In the genomic region with DNA sequence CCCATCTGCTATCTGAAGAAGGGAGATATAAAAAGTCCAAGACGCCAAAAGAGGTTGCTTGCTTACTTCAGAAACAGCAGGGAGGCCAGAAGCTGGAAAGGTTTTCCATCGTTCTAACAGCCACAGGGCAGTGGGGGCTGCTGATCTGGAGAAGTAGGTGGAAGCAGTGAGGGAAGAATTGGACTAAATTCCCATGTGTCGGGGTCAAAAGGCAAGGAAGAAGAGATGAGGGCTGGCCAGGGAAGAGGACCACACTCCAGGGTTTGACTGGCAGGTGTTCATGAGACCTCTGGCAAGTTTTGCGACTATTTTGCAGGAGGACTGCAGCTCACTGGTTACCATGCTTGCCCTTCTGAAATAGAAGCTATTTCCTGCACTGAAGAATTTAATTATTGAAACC, we compare ENCODE assay signal across 29 cellular contexts.
"Had no signal": no experiment of that assay in that cellular context is flagged by ENCODE, and none has a peak within 500 bp of the region (broad histone marks: within the 10 kb centered on the region; RNA-seq: fewer than 3 reads in every experiment).

No MANE protein-coding gene starts in this region.

- H3K27ac ChIP-seq: neural progenitor cell, neutrophil, ovary, parathyroid adenoma, psoas muscle, right lobe of liver, sigmoid colon, stomach, thoracic aorta, thyroid gland, transverse colon, upper lobe of right lung, uterus had no signal

- H3K9me3 ChIP-seq: neutrophil, ovary, psoas muscle, right lobe of liver, sigmoid colon, stomach, thoracic aorta, thyroid gland, transverse colon, upper lobe of right lung, uterus had no signal

- H3K27me3 Mint-ChIP-seq: stimulated activated naive B cell treated with anti-CD40 and anti-IgM and Interleukin-4, amounts not matched to agents 10 μg/mL and 1 μg/mL and 100 μg/mL, for 72 hours; stimulated activated naive CD8-positive, alpha-beta T cell treated with anti-CD3 and anti-CD28 coated beads, Interleukin-15, Interleukin-2, amounts not matched to agents 100 ng/mL and 50 ng/mL, for 24 hours had no signal

- H3K4me2 ChIP-seq: neural progenitor cell had no signal

- H3K9ac ChIP-seq: neural progenitor cell, parathyroid adenoma had no signal

- H3K4me1 Mint-ChIP-seq: naive thymus-derived CD4-positive, alpha-beta T cell; natural killer cell; nephron; neural progenitor cell; stimulated activated effector memory CD8-positive, alpha-beta T cell treated with anti-CD3 and anti-CD28 coated beads, Interleukin-12 subunit alpha, Interleukin-12 subunit beta, amount 100 ng/mL, for 72 hours; stimulated activated naive B cell treated with anti-CD40 and anti-IgM and Interleukin-4, amounts not matched to agents 10 μg/mL and 1 μg/mL and 100 μg/mL, for 72 hours had no signal

- H3K4me1 ChIP-seq: neural progenitor cell, psoas muscle, right lobe of liver, sigmoid colon, stomach, thyroid gland, transverse colon, upper lobe of right lung, uterus had no signal

- H3K36me3 Mint-ChIP-seq: naive thymus-derived CD4-positive, alpha-beta T cell; natural killer cell; neural progenitor cell; stimulated activated effector memory CD8-positive, alpha-beta T cell treated with anti-CD3 and anti-CD28 coated beads, Interleukin-12 subunit alpha, Interleukin-12 subunit beta, amount 100 ng/mL, for 72 hours; stimulated activated naive B cell treated with anti-CD40 and anti-IgM and Interleukin-4, amounts not matched to agents 10 μg/mL and 1 μg/mL and 100 μg/mL, for 72 hours; type B pancreatic cell had no signal

- H3K4me3 Mint-ChIP-seq: naive thymus-derived CD4-positive, alpha-beta T cell; natural killer cell; nephron; neural progenitor cell; stimulated activated effector memory CD8-positive, alpha-beta T cell treated with anti-CD3 and anti-CD28 coated beads, Interleukin-12 subunit alpha, Interleukin-12 subunit beta, amount 100 ng/mL, for 72 hours; stimulated activated naive B cell treated with anti-CD40 and anti-IgM and Interleukin-4, amounts not matched to agents 10 μg/mL and 1 μg/mL and 100 μg/mL, for 72 hours; stimulated activated naive CD8-positive, alpha-beta T cell treated with anti-CD3 and anti-CD28 coated beads, Interleukin-15, Interleukin-2, amounts not matched to agents 100 ng/mL and 50 ng/mL, for 24 hours; type B pancreatic cell had no signal

- DNase-seq: naive thymus-derived CD4-positive, alpha-beta T cell; natural killer cell; nucleus accumbens; ovary; psoas muscle; right cardiac atrium; right lobe of liver; sigmoid colon; small intestine; stimulated activated CD4-positive, alpha-beta T cell treated with anti-CD3 and anti-CD28 coated beads, Interleukin-15, amount 100 ng/mL, for 24 hours; stimulated activated CD4-positive, alpha-beta T cell treated with anti-CD3 and anti-CD28 coated beads, Interleukin-2, amount 100 ng/mL, for 24 hours; stimulated activated CD4-positive, alpha-beta T cell treated with anti-CD3 and anti-CD28 coated beads, Interleukin-2, amount 100 ng/mL, for 48 hours; stimulated activated CD4-positive, alpha-beta T cell treated with anti-CD3 and anti-CD28 coated beads, Interleukin-4, amount 100 ng/mL, for 24 hours; stimulated activated naive B cell treated with anti-CD40 and anti-IgM and Interleukin-4, amounts not matched to agents 10 μg/mL and 1 μg/mL and 100 μg/mL, for 72 hours; stimulated activated naive CD4-positive, alpha-beta T cell treated with Interleukin-2 at 50 U/mL for 16 hours; stomach; thyroid gland; transverse colon; upper lobe of right lung; uterus had no signal

- H3K27me3 ChIP-seq: neural progenitor cell, neutrophil, ovary, right lobe of liver, sigmoid colon, stomach, thyroid gland, transverse colon, upper lobe of right lung, uterus had no signal

- H3K4me3 ChIP-seq: neural progenitor cell, ovary, psoas muscle, right lobe of liver, sigmoid colon, stomach, thoracic aorta, thyroid gland, transverse colon, upper lobe of right lung, uterus had no signal

- H3K27ac Mint-ChIP-seq: naive thymus-derived CD4-positive, alpha-beta T cell; natural killer cell; nephron; neural progenitor cell; progenitor cell of endocrine pancreas; stimulated activated effector memory CD8-positive, alpha-beta T cell treated with anti-CD3 and anti-CD28 coated beads, Interleukin-12 subunit alpha, Interleukin-12 subunit beta, amount 100 ng/mL, for 72 hours; stimulated activated naive B cell treated with anti-CD40 and anti-IgM and Interleukin-4, amounts not matched to agents 10 μg/mL and 1 μg/mL and 100 μg/mL, for 72 hours; stimulated activated naive CD8-positive, alpha-beta T cell treated with anti-CD3 and anti-CD28 coated beads, Interleukin-15, Interleukin-2, amounts not matched to agents 100 ng/mL and 50 ng/mL, for 24 hours; type B pancreatic cell had no signal

- H3K9me3 Mint-ChIP-seq: nephron; stimulated activated effector memory CD8-positive, alpha-beta T cell treated with anti-CD3 and anti-CD28 coated beads, Interleukin-12 subunit alpha, Interleukin-12 subunit beta, amount 100 ng/mL, for 72 hours; stimulated activated naive CD8-positive, alpha-beta T cell treated with anti-CD3 and anti-CD28 coated beads, Interleukin-15, Interleukin-2, amounts not matched to agents 100 ng/mL and 50 ng/mL, for 24 hours; type B pancreatic cell had no signal

- H3K36me3 ChIP-seq: neural progenitor cell, neutrophil, ovary, right lobe of liver, sigmoid colon, stomach, thoracic aorta, thyroid gland, transverse colon, upper lobe of right lung, uterus had no signal

- ATAC-seq: naive thymus-derived CD4-positive, alpha-beta T cell; natural killer cell; psoas muscle; right cardiac atrium; right lobe of liver; stimulated activated effector memory CD8-positive, alpha-beta T cell treated with anti-CD3 and anti-CD28 coated beads, Interleukin-12 subunit alpha, Interleukin-12 subunit beta, amount 100 ng/mL, for 72 hours; stimulated activated naive B cell treated with anti-CD40 and anti-IgM and Interleukin-4, amounts not matched to agents 10 μg/mL and 1 μg/mL and 100 μg/mL, for 72 hours; upper lobe of right lung had no signal
